Comparison of ENCODE assay signal across 30 cellular contexts in genomic region chr1:60598055-60598910, GRCh38.
"Had no signal": no experiment of that assay in that cellular context is flagged by ENCODE, and none has a peak within 500 bp of the region (broad histone marks: within the 10 kb centered on the region; RNA-seq: fewer than 3 reads in every experiment).

No MANE protein-coding gene starts in this region.

- H3K27me3 ChIP-seq: adrenal gland, body of pancreas, Peyer's patch had no signal

- H3K9me3 ChIP-seq: adrenal gland, body of pancreas had no signal

- H3K4me3 Mint-ChIP-seq: activated CD4-positive, alpha-beta memory T cell treated with anti-CD3 and anti-CD28 coated beads for 36 hours; activated CD4-positive, alpha-beta T cell treated with anti-CD3 and anti-CD28 coated beads, Interleukin-2, amount 10 ng/mL, durations not matched to agents 7 days and 5 days; activated naive CD4-positive, alpha-beta T cell treated with anti-CD3 and anti-CD28 coated beads for 36 hours; activated naive CD8-positive, alpha-beta T cell; activated T-helper 17 cell treated with anti-CD3 and anti-CD28 coated beads, Interleukin-2, amount 50 U/mL, for 72 hours; central memory CD8-positive, alpha-beta T cell; T-helper 1 cell treated with Interleukin-12 subunit alpha and Interleukin-12 subunit beta and Interleukin-4 antibody, amounts not matched to agents 30 μg/mL and 1 μg/mL, for 36 hours had no signal

- DNase-seq: activated CD4-positive, alpha-beta memory T cell treated with anti-CD3 and anti-CD28 coated beads for 36 hours; activated CD4-positive, alpha-beta T cell treated with anti-CD3 and anti-CD28 coated beads, Interleukin-2, amount 10 ng/mL, durations not matched to agents 7 days and 5 days; activated CD4-positive, CD25-positive, alpha-beta regulatory T cell; activated CD8-positive, alpha-beta memory T cell treated with anti-CD3 and anti-CD28 coated beads for 24 hours; activated gamma-delta T cell; activated naive CD4-positive, alpha-beta T cell treated with anti-CD3 and anti-CD28 coated beads for 36 hours; activated T-cell treated with anti-CD3 and anti-CD28 coated beads for 4 hours; activated T-cell treated with anti-CD3 and anti-CD28 coated beads, Interleukin-2, amount 50 U/mL, for 48 hours; adrenal gland; anterior cingulate cortex; body of pancreas; Karpas-422; MM.1S; NCI-H1105; NCI-H1436; NCI-H1694 treated with DMSO at 0.1 percent for 48 hours; NCI-H2029 treated with DMSO at 0.1 percent for 48 hours; NCI-H345; NCI-H510A treated with DMSO at 0.1 percent for 48 hours; NCI-H69; NK-92 treated with Interleukin-12 subunit alpha and Interleukin-12 subunit beta, amount 100 ng/mL, for 24 hours; OCI-M1; Peyer's patch; SHP77; T1000 had no signal

- H3K27ac Mint-ChIP-seq: activated CD4-positive, alpha-beta memory T cell treated with anti-CD3 and anti-CD28 coated beads for 36 hours; activated CD4-positive, alpha-beta T cell treated with anti-CD3 and anti-CD28 coated beads, Interleukin-2, amount 10 ng/mL, durations not matched to agents 7 days and 5 days; activated naive CD4-positive, alpha-beta T cell treated with anti-CD3 and anti-CD28 coated beads for 36 hours; activated naive CD8-positive, alpha-beta T cell; activated T-helper 17 cell treated with anti-CD3 and anti-CD28 coated beads, Interleukin-2, amount 50 U/mL, for 72 hours; T-helper 1 cell treated with Interleukin-12 subunit alpha and Interleukin-12 subunit beta and Interleukin-4 antibody, amounts not matched to agents 30 μg/mL and 1 μg/mL, for 36 hours had no signal

- H3K4me1 ChIP-seq: adrenal gland, body of pancreas, Peyer's patch had no signal

- H3K4me3 ChIP-seq: adrenal gland, body of pancreas, Peyer's patch had no signal

- H3K36me3 Mint-ChIP-seq: activated CD4-positive, alpha-beta memory T cell treated with anti-CD3 and anti-CD28 coated beads for 36 hours; activated naive CD8-positive, alpha-beta T cell had no signal

- H3K4me1 Mint-ChIP-seq: activated CD4-positive, alpha-beta T cell treated with anti-CD3 and anti-CD28 coated beads, Interleukin-2, amount 10 ng/mL, durations not matched to agents 7 days and 5 days; activated T-helper 17 cell treated with anti-CD3 and anti-CD28 coated beads, Interleukin-2, amount 50 U/mL, for 72 hours; central memory CD8-positive, alpha-beta T cell had no signal

- H3K27me3 Mint-ChIP-seq: activated CD4-positive, alpha-beta memory T cell treated with anti-CD3 and anti-CD28 coated beads for 36 hours; activated CD4-positive, alpha-beta T cell treated with anti-CD3 and anti-CD28 coated beads, Interleukin-2, amount 10 ng/mL, durations not matched to agents 7 days and 5 days; central memory CD8-positive, alpha-beta T cell had no signal

- H3K27ac ChIP-seq: adrenal gland, Peyer's patch, RWPE1 had no signal

- ATAC-seq: activated T-helper 17 cell treated with anti-CD3 and anti-CD28 coated beads, Interleukin-2, amount 50 U/mL, for 72 hours; body of pancreas had no signal

- H3K36me3 ChIP-seq: adrenal gland, Peyer's patch had no signal
